13 cellular contexts compared by ENCODE assay signal in the genomic region with DNA sequence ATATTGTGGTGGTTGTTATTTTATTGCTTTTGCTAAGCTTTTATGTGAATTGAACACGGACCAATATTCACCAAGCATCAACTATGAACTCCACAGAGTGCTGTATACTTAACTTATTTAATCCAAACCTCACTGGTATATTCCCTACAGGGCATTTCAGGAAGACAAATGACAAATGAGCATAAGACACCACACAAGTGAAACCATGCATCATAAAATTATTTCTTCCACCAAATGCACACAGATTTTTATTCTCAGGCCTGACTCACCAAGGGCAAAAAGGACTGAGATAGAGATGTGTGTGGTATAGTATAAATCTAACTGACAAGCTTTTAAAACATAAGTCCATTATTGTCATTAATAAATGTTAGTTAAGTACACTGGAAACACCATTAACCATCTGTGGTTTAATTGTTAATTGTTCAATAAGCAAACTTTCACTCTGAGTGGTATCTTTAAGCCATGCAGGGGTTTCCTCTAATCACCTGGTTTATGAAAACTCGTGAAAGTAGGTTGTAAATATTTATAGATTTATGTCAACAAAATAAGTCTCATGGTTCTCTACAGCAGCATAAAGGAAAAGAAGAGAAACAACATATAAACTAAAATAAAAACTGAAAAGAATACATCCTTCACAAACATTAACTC.
A peak's percentile ranks its signal among the peaks of the same experiment; 100 is the strongest.
DNase-seq lines count a peak whose midpoint lies in the region; ATAC-seq lines count a peak whose summit lies in the region.
"Had no signal": no experiment of that assay in that cellular context is flagged by ENCODE, and none has a peak within 500 bp of the region (broad histone marks: within the 10 kb centered on the region; RNA-seq: fewer than 3 reads in every experiment).

No MANE protein-coding gene starts in this region.

- peaks cover 16% of the 10 kb centered on the region for H3K9me3 Mint-ChIP-seq in activated CD4-positive, alpha-beta T cell treated with anti-CD3 and anti-CD28 coated beads for 36 hours (ENCODE audit: low read depth)
- H3K9me3 Mint-ChIP-seq in activated T-helper 17 cell treated with anti-CD3 and anti-CD28 coated beads, Interleukin-2, amount 50 U/mL, for 72 hours: peaks cover 14% of the 10 kb centered on the region

- no peaks in the 10 kb centered on the region for H3K27me3 Mint-ChIP-seq in activated CD4-positive, alpha-beta T cell treated with anti-CD3 and anti-CD28 coated beads for 36 hours
- H3K27me3 Mint-ChIP-seq in activated T-helper 17 cell treated with anti-CD3 and anti-CD28 coated beads, Interleukin-2, amount 50 U/mL, for 72 hours: no peaks in the 10 kb centered on the region

- peaks cover 4% of the 10 kb centered on the region for H3K36me3 Mint-ChIP-seq in activated CD4-positive, alpha-beta T cell treated with anti-CD3 and anti-CD28 coated beads for 36 hours (ENCODE audit: low read depth)
- H3K36me3 Mint-ChIP-seq in activated T-helper 17 cell treated with anti-CD3 and anti-CD28 coated beads, Interleukin-2, amount 50 U/mL, for 72 hours (ENCODE audit: low read depth): no peaks in the 10 kb centered on the region

- POLR2A ChIA-PET in activated CD4-positive, alpha-beta T cell treated with anti-CD3 and anti-CD28 coated beads for 36 hours (lab: Charles Lee): no interaction called here

- H3K27ac Mint-ChIP-seq in activated CD4-positive, alpha-beta T cell treated with anti-CD3 and anti-CD28 coated beads for 36 hours: no peak overlapping the region
- no peak overlapping the region for H3K27ac Mint-ChIP-seq in activated T-helper 17 cell treated with anti-CD3 and anti-CD28 coated beads, Interleukin-2, amount 50 U/mL, for 72 hours
- H3K27ac Mint-ChIP-seq: activated naive CD4-positive, alpha-beta T cell treated with anti-CD3 and anti-CD28 coated beads for 36 hours had no signal

- DNase-seq in activated CD4-positive, alpha-beta T cell treated with anti-CD3 and anti-CD28 coated beads for 36 hours: no peak
- DNase-seq in activated CD4-positive, alpha-beta T cell treated with anti-CD3 and anti-CD28 coated beads, Interleukin-2, amount 50 U/mL, for 48 hours: no peak
- peak; percentile 3 for DNase-seq in kidney tubule cell (ENCODE audit: low spot score)
- DNase-seq in inferior parietal cortex (ENCODE audit: extremely low spot score): no peak
- DNase-seq: COR-L47; effector memory CD4-positive, alpha-beta T cell; NCI-H1436; NCI-H2171 had no signal

- intact Hi-C loops in activated CD4-positive, alpha-beta T cell treated with anti-CD3 and anti-CD28 coated beads for 36 hours (cut with DNase I, micrococcal nuclease): loop anchor here (1.0 to 5.0 kb wide), 3 partner anchors 31 to 156 kb away; no protein-coding TSS in a partner anchor

- CTCF ChIA-PET in activated CD4-positive, alpha-beta T cell treated with anti-CD3 and anti-CD28 coated beads for 36 hours (lab: Charles Lee): interaction anchor here (0.7 kb wide), 1 partner anchor 9 kb away, joined by 3 read pairs; no protein-coding TSS in a partner anchor

- no peaks in the 10 kb centered on the region for H3K4me1 Mint-ChIP-seq in activated CD4-positive, alpha-beta T cell treated with anti-CD3 and anti-CD28 coated beads for 36 hours
- H3K4me1 Mint-ChIP-seq in activated T-helper 17 cell treated with anti-CD3 and anti-CD28 coated beads, Interleukin-2, amount 50 U/mL, for 72 hours: peaks cover 8% of the 10 kb centered on the region

- ATAC-seq in activated CD4-positive, alpha-beta T cell treated with anti-CD3 and anti-CD28 coated beads for 36 hours: peak; percentile 38
- ATAC-seq in HG02759 (IDR thresholded peaks at IDR 0.05; ENCODE audit: unreplicated experiment) (peak; percentile 31), HG03108 (IDR thresholded peaks at IDR 0.05; ENCODE audit: unreplicated experiment) (no peak), HG02840 (IDR thresholded peaks at IDR 0.05; ENCODE audit: low FRiP score, unreplicated experiment) (no peak)
- peak; percentile 62 for ATAC-seq in activated T-helper 17 cell treated with anti-CD3 and anti-CD28 coated beads, Interleukin-2, amount 50 U/mL, for 72 hours (replicated peaks)

- no peak overlapping the region for H3K4me3 Mint-ChIP-seq in activated CD4-positive, alpha-beta T cell treated with anti-CD3 and anti-CD28 coated beads for 36 hours
- no peak overlapping the region for H3K4me3 Mint-ChIP-seq in activated T-helper 17 cell treated with anti-CD3 and anti-CD28 coated beads, Interleukin-2, amount 50 U/mL, for 72 hours
- H3K4me3 Mint-ChIP-seq: activated naive CD4-positive, alpha-beta T cell treated with anti-CD3 and anti-CD28 coated beads for 36 hours had no signal

Comparison
In these comparisons a context has a peak if more than half of its experiments do, and no peak if none do; other contexts are left out.
1. ATAC-seq: peak in activated CD4-positive, alpha-beta T cell treated with anti-CD3 and anti-CD28 coated beads for 36 hours (single experiment), HG02759 (single experiment) and activated T-helper 17 cell treated with anti-CD3 and anti-CD28 coated beads, Interleukin-2, amount 50 U/mL, for 72 hours (single experiment); none in HG03108 (single experiment) and HG02840 (single experiment).